In the genomic region with DNA sequence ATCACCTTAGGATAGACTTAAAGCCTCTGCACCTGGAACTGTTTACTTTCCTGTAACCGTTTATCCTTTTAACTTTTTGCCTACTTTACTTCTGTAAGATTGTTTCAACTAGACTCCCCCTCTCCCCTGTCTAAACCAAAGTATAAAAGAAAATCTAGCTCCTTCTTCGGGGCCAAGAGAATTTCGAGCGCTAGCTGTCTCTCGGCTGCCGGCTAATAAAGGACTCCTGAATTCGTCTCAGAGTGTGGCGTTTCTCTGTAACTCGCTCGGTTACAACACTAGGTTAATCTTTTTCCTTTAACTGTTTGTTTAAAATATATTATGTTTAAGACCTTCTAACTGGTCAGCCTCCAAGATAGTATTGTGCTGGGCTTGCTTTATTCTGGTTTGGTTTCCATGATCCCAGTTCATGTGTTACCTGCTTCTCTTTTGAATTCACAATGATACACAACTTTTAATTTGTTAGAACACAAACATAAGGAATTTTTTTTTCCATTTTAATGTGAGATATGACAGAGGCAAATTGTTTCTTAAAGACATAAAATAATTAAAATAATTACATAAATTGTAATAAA, we compare ENCODE assay signal across 8 cellular contexts. TPM values are rescaled to one million over a fixed set of nuclear protein-coding genes. Genes with fewer than 3 reads are reported as not detected.
DNase-seq lines count a peak whose midpoint lies in the region; ATAC-seq and TF ChIP-seq lines count a peak whose summit lies in the region.

No MANE protein-coding gene starts in this region.

- in situ Hi-C loops in Panc1 (cut with HindIII; ENCODE audit: low pct_unique_long_range_greater_than_20kb, low sequenced_read_pairs), result no loop called here

- no peak for ATAC-seq in Panc1
- ATAC-seq in HG02588 (IDR thresholded peaks at IDR 0.05; ENCODE audit: unreplicated experiment), result no peak
- no peak for ATAC-seq in GM21723 (IDR thresholded peaks at IDR 0.05; ENCODE audit: unreplicated experiment)

- no peaks in the 10 kb centered on the region for H3K27me3 ChIP-seq in CD4-positive, alpha-beta memory T cell (ENCODE audit: insufficient read depth, low read length)
- H3K27me3 ChIP-seq in Panc1 (ENCODE audit: control insufficient read depth, insufficient read depth, low read length) (no peaks in the 10 kb centered on the region), ovary (no peaks in the 10 kb centered on the region)

- TF ChIP-seq CTCF in Panc1 (IDR thresholded peaks at IDR 0.05) (no peak), endothelial cell (IDR thresholded peaks at IDR 0.05; ENCODE audit: unreplicated experiment) (no peak), ovary (IDR thresholded peaks at IDR 0.05) (no peak)

- peaks cover 0 to 10% of the 10 kb centered on the region in 2 donors for H3K36me3 Mint-ChIP-seq in CD4-positive, alpha-beta memory T cell
- H3K36me3 Mint-ChIP-seq in endothelial cell (ENCODE audit: low read depth, unreplicated experiment), result peaks cover 6% of the 10 kb centered on the region

- no peak for TF ChIP-seq POLR2A in ovary (IDR thresholded peaks at IDR 0.05)

- H3K27ac Mint-ChIP-seq in CD4-positive, alpha-beta memory T cell, result peak overlapping the region; percentile 99 to 100 (median 100)
- H3K27ac Mint-ChIP-seq in endothelial cell (ENCODE audit: unreplicated experiment), result peak overlapping the region; percentile 100

- intact Hi-C loops in CD4-positive, alpha-beta memory T cell (cut with micrococcal nuclease), result loop anchor here (10.0 kb wide), 1 partner anchor 464 kb away; the partner anchor contains the start of gene SLC22A23
- intact Hi-C loops in Panc1 (cut with micrococcal nuclease; ENCODE audit: unreplicated experiment) (loop anchor here (10.0 kb wide), 1 partner anchor 264 kb away; the partner anchor contains the start of gene PSMG4), ovary (cut with DNase I) (no loop called here)

- peak overlapping the region; percentile 92 to 98 (median 98) for H3K4me3 Mint-ChIP-seq in CD4-positive, alpha-beta memory T cell
- peak overlapping the region; percentile 97 for H3K4me3 Mint-ChIP-seq in endothelial cell (ENCODE audit: unreplicated experiment)

- peaks cover 19 to 37% (median 27%) of the 10 kb centered on the region in 4 donors for H3K4me1 Mint-ChIP-seq in CD4-positive, alpha-beta memory T cell
- H3K4me1 Mint-ChIP-seq in endothelial cell (ENCODE audit: unreplicated experiment), result peaks cover 35% of the 10 kb centered on the region

- no peaks in the 10 kb centered on the region for H3K9me3 Mint-ChIP-seq in CD4-positive, alpha-beta memory T cell
- no peaks in the 10 kb centered on the region for H3K9me3 Mint-ChIP-seq in endothelial cell (ENCODE audit: unreplicated experiment)

- no peaks in the 10 kb centered on the region for H3K36me3 ChIP-seq in CD4-positive, alpha-beta memory T cell (ENCODE audit: insufficient read depth, low read length)
- H3K36me3 ChIP-seq in Panc1 (ENCODE audit: control insufficient read depth, insufficient read depth, low read length) (no peaks in the 10 kb centered on the region), ovary (no peaks in the 10 kb centered on the region)

- WGBS in ovary, 3 donors, result 1 to 6% (median 5%) methylated on average over 10 of the region's 10 CpGs

- no peaks in the 10 kb centered on the region for H3K9me3 ChIP-seq in CD4-positive, alpha-beta memory T cell (ENCODE audit: control insufficient read depth in 1 of 2, low read length in 2 of 2)
- H3K9me3 ChIP-seq in Panc1 (ENCODE audit: control insufficient read depth, insufficient read depth, low read depth, low read length) (no peaks in the 10 kb centered on the region), ovary (no peaks in the 10 kb centered on the region)

- no peak for TF ChIP-seq EP300 in ovary (IDR thresholded peaks at IDR 0.05)

- POLR2A ChIA-PET in CD4-positive, alpha-beta memory T cell (lab: Charles Lee; ENCODE audit: partially characterized antibody), result interaction anchor here (0.9 to 8.5 kb wide), 30 partner anchors 8 to 1027 kb away, joined by 3 to 248 read pairs (median 22); partner anchors contain the start of genes NQO2, RIPK1, SERPINB1 and SERPINB6
- POLR2A ChIA-PET in Panc1 (lab: Charles Lee), result interaction anchor here (1.0 to 2.4 kb wide), 3 partner anchors 8 to 77 kb away, joined by 3 to 8 read pairs (median 6); partner anchors contain the start of genes NQO2, RIPK1 and SERPINB6

- CTCF ChIA-PET in CD4-positive, alpha-beta memory T cell (lab: Charles Lee; ENCODE audit: partially characterized antibody), result interaction anchor here (0.9 to 8.3 kb wide), 16 partner anchors 10 to 261 kb away, joined by 3 to 108 read pairs (median 9); partner anchors contain the start of genes NQO2, RIPK1, SERPINB1 and WRNIP1
- CTCF ChIA-PET in Panc1 (lab: Charles Lee), result interaction anchor here (0.5 to 1.6 kb wide), 3 partner anchors 10 to 38 kb away, joined by 3 to 6 read pairs (median 3); no protein-coding TSS in a partner anchor

- DNase-seq in CD4-positive, alpha-beta memory T cell, result peak in 1 of 5 donors; percentile 19
- DNase-seq in Panc1 (ENCODE audit: low read depth, low spot score) (no peak), endothelial cell (ENCODE audit: low spot score) (no peak), ovary (no peak), SKM-1 (lab: John Stamatoyannopoulos, UW; ENCODE audit: unreplicated experiment) (no peak), NK-92 (lab: John Stamatoyannopoulos, UW; ENCODE audit: unreplicated experiment) (no peak)

- no peaks in the 10 kb centered on the region for H3K27me3 Mint-ChIP-seq in CD4-positive, alpha-beta memory T cell
- H3K27me3 Mint-ChIP-seq in endothelial cell (ENCODE audit: unreplicated experiment), result peaks cover 15% of the 10 kb centered on the region

- H3K27ac ChIP-seq in CD4-positive, alpha-beta memory T cell (ENCODE audit: low read depth, low read length), result peak overlapping the region; percentile 92
- H3K27ac ChIP-seq in Panc1 (ENCODE audit: low read length) (peak overlapping the region; percentile 98), ovary (peak overlapping the region; percentile 62 to 92)

- peaks cover 26% of the 10 kb centered on the region for H3K4me1 ChIP-seq in CD4-positive, alpha-beta memory T cell (ENCODE audit: insufficient read depth, low read length)
- H3K4me1 ChIP-seq in Panc1 (ENCODE audit: control insufficient read depth, insufficient read depth, low read length) (peaks cover 11% of the 10 kb centered on the region), ovary (ENCODE audit: insufficient read depth) (peaks cover 8% of the 10 kb centered on the region)

- BruUV-seq in Panc1 (replicated peaks; lab: Mats Ljungman, UMichigan), result no TSS peak

- H3K4me3 ChIP-seq in CD4-positive, alpha-beta memory T cell (ENCODE audit: low read length in 2 of 2), result peak overlapping the region; percentile 52 to 66
- peak overlapping the region; percentile 77 to 82 for H3K4me3 ChIP-seq in Panc1 (ENCODE audit: low read depth in 2 of 2, low read length in 2 of 2)
- peak overlapping the region; percentile 51 for H3K4me3 ChIP-seq in ovary

RNA-seq across cellular contexts. Expression of gene NQO2, which starts 8.7 kb away (rescaled TPM):
- total RNA-seq in CD4-positive, alpha-beta memory T cell, result 10 to 100 TPM; 34.2 to 36.6 TPM
- 10 to 100 TPM; 49.1 to 53.1 TPM for polyA plus RNA-seq in CD4-positive, alpha-beta memory T cell
- total RNA-seq in Panc1 (2021; ENCODE audit: unreplicated experiment), result 45.7 TPM
- 49.3 TPM for polyA plus RNA-seq in Panc1 (2012; ENCODE audit: insufficient read length)
- 58.8 TPM for total RNA-seq in endothelial cell (ENCODE audit: unreplicated experiment)
- 10 to 100 TPM; 16.2 to 41.1 (median 26.8) TPM for total RNA-seq in ovary
- polyA plus RNA-seq in ovary, result 10 to 100 TPM; 31.6 to 48.4 TPM

RNA-seq across cellular contexts. Expression of gene SERPINB6, which starts 19.7 kb away (rescaled TPM):
- 10 to 100 TPM; 41.2 to 41.9 TPM for total RNA-seq in CD4-positive, alpha-beta memory T cell
- 10 to 100 TPM; 47.1 to 58.0 TPM for polyA plus RNA-seq in CD4-positive, alpha-beta memory T cell
- total RNA-seq in Panc1 (2021; ENCODE audit: unreplicated experiment) (131 TPM), endothelial cell (ENCODE audit: unreplicated experiment) (186 TPM), ovary (100 to 1,000 TPM in 6 of 7 donors, 10 to 100 TPM in 1; 98.1 to 161 (median 156) TPM)
- polyA plus RNA-seq in Panc1 (2012; ENCODE audit: insufficient read length), result 155 TPM
- 100 to 1,000 TPM; 138 to 252 TPM for polyA plus RNA-seq in ovary

Comparison
In these comparisons a context has a peak if more than half of its experiments do, and no peak if none do; other contexts are left out.
1. intact Hi-C loops: an anchor here in CD4-positive, alpha-beta memory T cell (10.0 kb wide) and Panc1 (10.0 kb wide); none called in ovary.